ENCODE assay signal across 7 cellular contexts in the genomic region with DNA sequence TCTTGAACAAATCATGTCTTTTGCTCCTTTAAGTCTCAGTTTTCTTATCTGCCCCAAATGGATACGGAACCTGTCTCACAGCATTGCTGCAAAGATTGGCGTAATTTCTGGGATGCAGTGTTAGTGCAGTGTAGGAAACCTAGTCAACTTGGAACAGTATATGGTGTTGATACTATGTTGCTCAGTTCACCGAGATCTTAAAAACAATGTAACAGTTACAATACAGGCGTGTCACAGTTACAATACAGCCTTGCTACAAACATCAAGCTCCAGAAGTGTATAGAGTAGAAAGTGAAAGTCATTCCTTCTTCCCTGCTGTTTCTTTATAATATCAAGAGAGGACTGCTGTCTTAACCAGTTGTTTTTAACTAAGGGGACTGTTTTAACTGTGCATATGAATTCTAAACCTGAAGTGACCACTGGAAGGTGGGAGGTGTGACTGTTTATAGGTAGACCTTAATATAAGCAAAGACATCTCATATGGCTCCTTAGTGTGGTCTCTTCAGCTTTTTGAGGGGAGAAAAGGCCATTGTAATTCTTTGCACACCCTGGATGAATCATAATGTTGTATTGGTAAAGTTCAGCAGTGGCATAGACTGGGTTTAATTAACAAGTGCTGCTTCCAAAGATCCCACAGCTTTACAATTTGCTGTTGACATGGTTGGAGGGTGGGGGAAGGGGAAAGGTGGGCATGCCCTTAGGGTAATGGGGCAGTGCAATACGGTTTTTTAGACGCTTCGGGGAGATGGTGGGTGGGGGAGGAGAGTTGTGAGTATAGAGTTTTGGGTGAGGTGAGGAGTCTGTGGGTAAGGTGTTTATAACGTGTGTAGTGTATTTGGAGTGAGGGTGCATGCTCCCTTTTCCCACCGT. TPM values are rescaled to one million over a fixed set of nuclear protein-coding genes. Genes with fewer than 3 reads are reported as not detected.
DNase-seq lines count a peak whose midpoint lies in the region; ATAC-seq lines count a peak whose summit lies in the region.

No MANE protein-coding gene starts in this region.

- H3K36me3 ChIP-seq in HUES64 (ENCODE audit: insufficient read depth, low read length) (no peaks in the 10 kb centered on the region; the same call in 1 of the 2 replicates), iPS-15b (ENCODE audit: control insufficient read depth, insufficient read depth, low read length) (no peaks in the 10 kb centered on the region)

- H3K9ac ChIP-seq in HUES64 (ENCODE audit: low read depth, low read length) (peak overlapping the region; percentile 31), iPS-15b (ENCODE audit: low read depth, low read length) (no peak overlapping the region)

- H3K4me3 Mint-ChIP-seq in activated T-helper 17 cell treated with anti-CD3 and anti-CD28 coated beads, Interleukin-2, amount 50 U/mL, for 72 hours, result peak overlapping the region; percentile 72
- H3K4me3 Mint-ChIP-seq in stimulated activated effector memory CD8-positive, alpha-beta T cell treated with anti-CD3 and anti-CD28 coated beads, Interleukin-12 subunit alpha, Interleukin-12 subunit beta, amount 100 ng/mL, for 72 hours, result peak overlapping the region; percentile 71

- H3K9me3 ChIP-seq in HUES64 (ENCODE audit: insufficient read depth, low read depth, low read length), result no peaks in the 10 kb centered on the region
- no peaks in the 10 kb centered on the region for H3K9me3 ChIP-seq in iPS-15b (ENCODE audit: control insufficient read depth, insufficient read depth, low read length)

- peaks cover 39% of the 10 kb centered on the region for H3K36me3 Mint-ChIP-seq in activated T-helper 17 cell treated with anti-CD3 and anti-CD28 coated beads, Interleukin-2, amount 50 U/mL, for 72 hours (ENCODE audit: low read depth)
- H3K36me3 Mint-ChIP-seq in stimulated activated effector memory CD8-positive, alpha-beta T cell treated with anti-CD3 and anti-CD28 coated beads, Interleukin-12 subunit alpha, Interleukin-12 subunit beta, amount 100 ng/mL, for 72 hours, result peaks cover 59% of the 10 kb centered on the region

- 38% methylated on average over 7 of the region's 9 CpGs for WGBS in HUES64

- ATAC-seq in activated T-helper 17 cell treated with anti-CD3 and anti-CD28 coated beads, Interleukin-2, amount 50 U/mL, for 72 hours (replicated peaks), result peak; percentile 65
- peak; percentile 80 for ATAC-seq in stimulated activated effector memory CD8-positive, alpha-beta T cell treated with anti-CD3 and anti-CD28 coated beads, Interleukin-12 subunit alpha, Interleukin-12 subunit beta, amount 100 ng/mL, for 72 hours
- no peak for ATAC-seq in GM19395 (IDR thresholded peaks at IDR 0.05; ENCODE audit: unreplicated experiment)

- H3K4me1 ChIP-seq in HUES64 (ENCODE audit: insufficient read depth, low read length), result peaks cover 76% of the 10 kb centered on the region
- peaks cover 57% of the 10 kb centered on the region for H3K4me1 ChIP-seq in iPS-15b (ENCODE audit: control insufficient read depth, insufficient read depth, low read length)

- peak overlapping the region; percentile 9 for H3K27ac Mint-ChIP-seq in activated T-helper 17 cell treated with anti-CD3 and anti-CD28 coated beads, Interleukin-2, amount 50 U/mL, for 72 hours
- peak overlapping the region; percentile 92 for H3K27ac Mint-ChIP-seq in stimulated activated effector memory CD8-positive, alpha-beta T cell treated with anti-CD3 and anti-CD28 coated beads, Interleukin-12 subunit alpha, Interleukin-12 subunit beta, amount 100 ng/mL, for 72 hours

- H3K27ac ChIP-seq in HUES64 (ENCODE audit: low read depth, low read length), result peak overlapping the region; percentile 89

- H3K27me3 Mint-ChIP-seq in activated T-helper 17 cell treated with anti-CD3 and anti-CD28 coated beads, Interleukin-2, amount 50 U/mL, for 72 hours, result no peaks in the 10 kb centered on the region

- H3K4me3 ChIP-seq in HUES64 (ENCODE audit: low read length), result peak overlapping the region; percentile 28
- peak overlapping the region; percentile 28 for H3K4me3 ChIP-seq in iPS-15b (ENCODE audit: low read depth, low read length)

- no peaks in the 10 kb centered on the region for H3K27me3 ChIP-seq in HUES64 (ENCODE audit: insufficient read depth, low read length)
- no peaks in the 10 kb centered on the region for H3K27me3 ChIP-seq in iPS-15b (ENCODE audit: control insufficient read depth, insufficient read depth, low read length)

- peaks cover 68% of the 10 kb centered on the region for H3K4me1 Mint-ChIP-seq in activated T-helper 17 cell treated with anti-CD3 and anti-CD28 coated beads, Interleukin-2, amount 50 U/mL, for 72 hours
- H3K4me1 Mint-ChIP-seq in stimulated activated effector memory CD8-positive, alpha-beta T cell treated with anti-CD3 and anti-CD28 coated beads, Interleukin-12 subunit alpha, Interleukin-12 subunit beta, amount 100 ng/mL, for 72 hours, result peaks cover 80% of the 10 kb centered on the region

- DNase-seq in stimulated activated effector memory CD8-positive, alpha-beta T cell treated with anti-CD3 and anti-CD28 coated beads, Interleukin-12 subunit alpha, Interleukin-12 subunit beta, amount 100 ng/mL, for 72 hours (ENCODE audit: low spot score in 2 of 2), result peak in 1 of 2 donors; percentile 65
- DNase-seq in cerebellar nuclear complex (lab: John Stamatoyannopoulos, UW), result no peak
- no peak for DNase-seq in activated effector memory CD4-positive, alpha-beta T cell treated with anti-CD3 and anti-CD28 coated beads, Interleukin-2, amount 50 U/mL, for 16 hours

- no peaks in the 10 kb centered on the region for H3K9me3 Mint-ChIP-seq in activated T-helper 17 cell treated with anti-CD3 and anti-CD28 coated beads, Interleukin-2, amount 50 U/mL, for 72 hours
- no peaks in the 10 kb centered on the region for H3K9me3 Mint-ChIP-seq in stimulated activated effector memory CD8-positive, alpha-beta T cell treated with anti-CD3 and anti-CD28 coated beads, Interleukin-12 subunit alpha, Interleukin-12 subunit beta, amount 100 ng/mL, for 72 hours

RNA-seq across cellular contexts. Expression of a gene that starts 12.9 kb away (rescaled TPM):
- 85.6 TPM for polyA plus RNA-seq in HUES64 (2013, experiment 1 of 2)
- 111 TPM for polyA plus RNA-seq in HUES64 (2013, experiment 2 of 2)
- 100 to 1,000 TPM; 136 to 157 TPM for total RNA-seq in activated T-helper 17 cell treated with anti-CD3 and anti-CD28 coated beads, Interleukin-2, amount 50 U/mL, for 72 hours
